In the genomic region with DNA sequence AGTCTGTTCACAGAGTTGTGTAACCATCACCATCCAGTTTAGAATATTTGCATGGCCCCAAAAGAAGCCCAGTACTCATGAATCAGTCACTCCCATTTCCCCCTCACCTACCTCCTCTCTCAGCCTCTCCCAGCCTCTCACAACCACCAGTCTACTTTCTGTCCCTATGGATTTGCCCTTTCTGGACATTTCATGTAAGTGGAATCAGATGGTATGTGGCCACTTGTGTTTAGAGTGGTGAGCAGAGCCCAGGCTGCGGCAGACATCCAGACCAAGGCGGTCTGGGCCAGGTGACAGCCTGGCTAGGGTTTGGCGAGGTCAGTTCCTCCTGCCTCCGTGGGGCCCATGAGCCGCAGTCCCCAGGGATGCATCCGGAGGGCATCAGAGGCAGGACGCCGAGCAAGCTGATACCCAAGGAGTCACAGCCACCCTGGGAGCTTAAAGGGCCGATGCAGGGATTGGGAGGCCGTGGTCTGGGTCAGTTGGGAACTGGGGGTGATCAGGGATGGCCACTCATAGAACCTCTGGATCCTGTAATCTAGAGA, we compare ENCODE assay signal across 1 cellular context.
A peak's percentile ranks its signal among the peaks of the same experiment; 100 is the strongest.
TF ChIP-seq lines count a peak whose summit lies in the region.

No MANE protein-coding gene starts in this region.

TF ChIP-seq in K562, 482 proteins besides CTCF, POLR2A, EP300 and RAD21 (continued from another document and continues in another):
- TF ChIP-seq, protein P1, sequence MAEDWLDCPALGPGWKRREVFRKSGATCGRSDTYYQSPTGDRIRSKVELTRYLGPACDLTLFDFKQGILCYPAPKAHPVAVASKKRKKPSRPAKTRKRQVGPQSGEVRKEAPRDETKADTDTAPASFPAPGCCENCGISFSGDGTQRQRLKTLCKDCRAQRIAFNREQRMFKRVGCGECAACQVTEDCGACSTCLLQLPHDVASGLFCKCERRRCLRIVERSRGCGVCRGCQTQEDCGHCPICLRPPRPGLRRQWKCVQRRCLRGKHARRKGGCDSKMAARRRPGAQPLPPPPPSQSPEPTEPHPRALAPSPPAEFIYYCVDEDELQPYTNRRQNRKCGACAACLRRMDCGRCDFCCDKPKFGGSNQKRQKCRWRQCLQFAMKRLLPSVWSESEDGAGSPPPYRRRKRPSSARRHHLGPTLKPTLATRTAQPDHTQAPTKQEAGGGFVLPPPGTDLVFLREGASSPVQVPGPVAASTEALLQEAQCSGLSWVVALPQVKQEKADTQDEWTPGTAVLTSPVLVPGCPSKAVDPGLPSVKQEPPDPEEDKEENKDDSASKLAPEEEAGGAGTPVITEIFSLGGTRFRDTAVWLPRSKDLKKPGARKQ (CRISPR knock-in tag; IDR thresholded peaks at IDR 0.05) = no peak
- no peak; a peak in 1 of 4 replicates for TF ChIP-seq ARNT (IDR thresholded peaks at IDR 0.05)
- TF ChIP-seq RHOXF2B (CRISPR knock-in tag; conservative IDR thresholded peaks at IDR 0.05) = no peak
- no peak for TF ChIP-seq E4F1 (CRISPR knock-in tag; IDR thresholded peaks at IDR 0.05; ENCODE audit: borderline replicate concordance)
- no peak for TF ChIP-seq NFXL1 (CRISPR knock-in tag; IDR thresholded peaks at IDR 0.05)
- TF ChIP-seq HIVEP1 (CRISPR knock-in tag; IDR thresholded peaks at IDR 0.05) = no peak
- TF ChIP-seq, protein P2, sequence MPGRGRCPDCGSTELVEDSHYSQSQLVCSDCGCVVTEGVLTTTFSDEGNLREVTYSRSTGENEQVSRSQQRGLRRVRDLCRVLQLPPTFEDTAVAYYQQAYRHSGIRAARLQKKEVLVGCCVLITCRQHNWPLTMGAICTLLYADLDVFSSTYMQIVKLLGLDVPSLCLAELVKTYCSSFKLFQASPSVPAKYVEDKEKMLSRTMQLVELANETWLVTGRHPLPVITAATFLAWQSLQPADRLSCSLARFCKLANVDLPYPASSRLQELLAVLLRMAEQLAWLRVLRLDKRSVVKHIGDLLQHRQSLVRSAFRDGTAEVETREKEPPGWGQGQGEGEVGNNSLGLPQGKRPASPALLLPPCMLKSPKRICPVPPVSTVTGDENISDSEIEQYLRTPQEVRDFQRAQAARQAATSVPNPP (IDR thresholded peaks at IDR 0.05; ENCODE audit: borderline replicate concordance, insufficient read depth, insufficient read length) = no peak
- TF ChIP-seq IRF9 (tag; IDR thresholded peaks at IDR 0.05) = no peak
- TF ChIP-seq TCF15 (CRISPR knock-in tag; IDR thresholded peaks at IDR 0.05) = 0 out of 2 replicates have a peak, but pooled peaks have one; percentile 16
- no peak for TF ChIP-seq ESRRA (IDR thresholded peaks at IDR 0.05; ENCODE audit: borderline replicate concordance, low read depth)
- TF ChIP-seq CEBPB (tag; IDR thresholded peaks at IDR 0.05) = 0 out of 2 replicates have a peak, but pooled peaks have one; percentile 47
- TF ChIP-seq FOXJ2 (tag; IDR thresholded peaks at IDR 0.05) = no peak
- peak; percentile 52; the same call in 1 of the 2 replicates for TF ChIP-seq ZFP91 (CRISPR knock-in tag; IDR thresholded peaks at IDR 0.05)
- no peak for TF ChIP-seq DACH1 (IDR thresholded peaks at IDR 0.05; ENCODE audit: partially characterized antibody)
- no peak for TF ChIP-seq YBX1 (IDR thresholded peaks at IDR 0.05)
- TF ChIP-seq EP400 (IDR thresholded peaks at IDR 0.05) = no peak
- TF ChIP-seq, protein P3, sequence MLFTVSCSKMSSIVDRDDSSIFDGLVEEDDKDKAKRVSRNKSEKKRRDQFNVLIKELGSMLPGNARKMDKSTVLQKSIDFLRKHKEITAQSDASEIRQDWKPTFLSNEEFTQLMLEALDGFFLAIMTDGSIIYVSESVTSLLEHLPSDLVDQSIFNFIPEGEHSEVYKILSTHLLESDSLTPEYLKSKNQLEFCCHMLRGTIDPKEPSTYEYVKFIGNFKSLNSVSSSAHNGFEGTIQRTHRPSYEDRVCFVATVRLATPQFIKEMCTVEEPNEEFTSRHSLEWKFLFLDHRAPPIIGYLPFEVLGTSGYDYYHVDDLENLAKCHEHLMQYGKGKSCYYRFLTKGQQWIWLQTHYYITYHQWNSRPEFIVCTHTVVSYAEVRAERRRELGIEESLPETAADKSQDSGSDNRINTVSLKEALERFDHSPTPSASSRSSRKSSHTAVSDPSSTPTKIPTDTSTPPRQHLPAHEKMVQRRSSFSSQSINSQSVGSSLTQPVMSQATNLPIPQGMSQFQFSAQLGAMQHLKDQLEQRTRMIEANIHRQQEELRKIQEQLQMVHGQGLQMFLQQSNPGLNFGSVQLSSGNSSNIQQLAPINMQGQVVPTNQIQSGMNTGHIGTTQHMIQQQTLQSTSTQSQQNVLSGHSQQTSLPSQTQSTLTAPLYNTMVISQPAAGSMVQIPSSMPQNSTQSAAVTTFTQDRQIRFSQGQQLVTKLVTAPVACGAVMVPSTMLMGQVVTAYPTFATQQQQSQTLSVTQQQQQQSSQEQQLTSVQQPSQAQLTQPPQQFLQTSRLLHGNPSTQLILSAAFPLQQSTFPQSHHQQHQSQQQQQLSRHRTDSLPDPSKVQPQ (CRISPR knock-in tag; IDR thresholded peaks at IDR 0.05; ENCODE audit: borderline replicate concordance) = no peak
- no peak for TF ChIP-seq SMARCA5 (IDR thresholded peaks at IDR 0.05)
- TF ChIP-seq FOXA1 (IDR thresholded peaks at IDR 0.05; ENCODE audit: borderline replicate concordance) = no peak
- peak; percentile 79; the same call in 1 of the 2 replicates for TF ChIP-seq ZNF124 (CRISPR knock-in tag; IDR thresholded peaks at IDR 0.05)
- TF ChIP-seq ATF1 (CRISPR knock-in tag; IDR thresholded peaks at IDR 0.05) = no peak
- no peak for TF ChIP-seq ATF1 (tag; IDR thresholded peaks at IDR 0.05)
- TF ChIP-seq SAFB (IDR thresholded peaks at IDR 0.05; ENCODE audit: borderline replicate concordance, low read depth, low read length) = no peak
- no peak for TF ChIP-seq PREB (CRISPR knock-in tag; IDR thresholded peaks at IDR 0.05)
- TF ChIP-seq POLR3A (IDR thresholded peaks at IDR 0.05; ENCODE audit: borderline replicate concordance, extremely low read depth, insufficient read depth, insufficient read length) = no peak
- peak; percentile 57; the same call in 1 of the 2 replicates for TF ChIP-seq ZNF324 (CRISPR knock-in tag; IDR thresholded peaks at IDR 0.05)
- TF ChIP-seq KDM1A (IDR thresholded peaks at IDR 0.05) = no peak
- TF ChIP-seq E2F3 (CRISPR knock-in tag; IDR thresholded peaks at IDR 0.05) = no peak
- no peak for TF ChIP-seq CHD7 (IDR thresholded peaks at IDR 0.05; ENCODE audit: low read depth, low read length)
- TF ChIP-seq SNRNP70 (optimal IDR thresholded peaks at IDR 0.05; ENCODE audit: low read depth, low read length) = no peak
